8 cellular contexts compared by ENCODE assay signal in genomic region chr2:149799296-149799695, GRCh38.
DNase-seq lines count a peak whose midpoint lies in the region; ATAC-seq and TF ChIP-seq lines count a peak whose summit lies in the region.

No MANE protein-coding gene starts in this region.

- H3K36me3 ChIP-seq in brain microvascular endothelial cell (replicated peaks) (no peaks in the 10 kb centered on the region), lower lobe of right lung (no peaks in the 10 kb centered on the region)

- H3K4me1 ChIP-seq in lower lobe of right lung: no peaks in the 10 kb centered on the region

- no peak overlapping the region for H3K27ac Mint-ChIP-seq in activated T-helper 2 cell treated with anti-CD3 and anti-CD28 coated beads, Interferon-gamma antibody, Interleukin-2, Interleukin-4, amounts not matched to agents 10 μg/mL and 5 μg/mL and 100 μg/mL, durations not matched to agents 14 hours and 24 hours and 36 hours

- no peaks in the 10 kb centered on the region for H3K27me3 Mint-ChIP-seq in activated T-helper 2 cell treated with anti-CD3 and anti-CD28 coated beads, Interferon-gamma antibody, Interleukin-2, Interleukin-4, amounts not matched to agents 10 μg/mL and 5 μg/mL and 100 μg/mL, durations not matched to agents 14 hours and 24 hours and 36 hours (ENCODE audit: low read depth)

- H3K4me3 ChIP-seq in brain microvascular endothelial cell (ENCODE audit: low read depth, low read length) (no peak overlapping the region), lower lobe of right lung (no peak overlapping the region)

- ATAC-seq in lower lobe of right lung (peak in 1 of 2 donors; percentile 46), HG02840 (IDR thresholded peaks at IDR 0.05; ENCODE audit: low FRiP score, unreplicated experiment) (no peak), GM18517 (IDR thresholded peaks at IDR 0.05; ENCODE audit: unreplicated experiment) (no peak)

- in situ Hi-C loops in brain microvascular endothelial cell (cut with HindIII; ENCODE audit: low pct_ligation_motif_present, low sequenced_read_pairs): no loop called here
- in situ Hi-C loops in KBM-7 (cut with MboI; ENCODE audit: low pct_unique_long_range_greater_than_20kb, low sequenced_read_pairs): no loop called here

- intact Hi-C loops in lower lobe of right lung (cut with DNase I): no loop called here
- intact Hi-C loops in activated T-helper 2 cell treated with anti-CD3 and anti-CD28 coated beads, Interferon-gamma antibody, Interleukin-2, Interleukin-4, amounts not matched to agents 10 μg/mL and 5 μg/mL and 100 μg/mL, durations not matched to agents 14 hours and 24 hours and 36 hours (cut with micrococcal nuclease): no loop called here

- TF ChIP-seq CTCF in brain microvascular endothelial cell (IDR thresholded peaks at IDR 0.05; ENCODE audit: low read depth, low read length, missing control alignments) (peak; percentile 25), lower lobe of right lung (IDR thresholded peaks at IDR 0.05) (peak; percentile 22)

- H3K4me3 Mint-ChIP-seq in activated T-helper 2 cell treated with anti-CD3 and anti-CD28 coated beads, Interferon-gamma antibody, Interleukin-2, Interleukin-4, amounts not matched to agents 10 μg/mL and 5 μg/mL and 100 μg/mL, durations not matched to agents 14 hours and 24 hours and 36 hours (ENCODE audit: low read depth): no peak overlapping the region

- H3K9me3 Mint-ChIP-seq in activated T-helper 2 cell treated with anti-CD3 and anti-CD28 coated beads, Interferon-gamma antibody, Interleukin-2, Interleukin-4, amounts not matched to agents 10 μg/mL and 5 μg/mL and 100 μg/mL, durations not matched to agents 14 hours and 24 hours and 36 hours: no peaks in the 10 kb centered on the region

- DNase-seq in D341Med (ENCODE audit: low spot score) (peak; percentile 48), M059J (ENCODE audit: low read depth) (peak; percentile 44), brain microvascular endothelial cell (no peak), lower lobe of right lung (no peak), KBM-7 (no peak)
- DNase-seq in activated T-helper 2 cell treated with anti-CD3 and anti-CD28 coated beads, Interferon-gamma antibody, Interleukin-2, Interleukin-4, amounts not matched to agents 10 μg/mL and 5 μg/mL and 100 μg/mL, durations not matched to agents 14 hours and 24 hours and 36 hours (ENCODE audit: low spot score): no peak

- H3K36me3 Mint-ChIP-seq in activated T-helper 2 cell treated with anti-CD3 and anti-CD28 coated beads, Interferon-gamma antibody, Interleukin-2, Interleukin-4, amounts not matched to agents 10 μg/mL and 5 μg/mL and 100 μg/mL, durations not matched to agents 14 hours and 24 hours and 36 hours (ENCODE audit: low read depth): no peaks in the 10 kb centered on the region

- no peaks in the 10 kb centered on the region for H3K4me1 Mint-ChIP-seq in activated T-helper 2 cell treated with anti-CD3 and anti-CD28 coated beads, Interferon-gamma antibody, Interleukin-2, Interleukin-4, amounts not matched to agents 10 μg/mL and 5 μg/mL and 100 μg/mL, durations not matched to agents 14 hours and 24 hours and 36 hours (ENCODE audit: low read depth)

- H3K27me3 ChIP-seq in brain microvascular endothelial cell (replicated peaks): no peaks in the 10 kb centered on the region
- H3K27me3 ChIP-seq in lower lobe of right lung (ENCODE audit: low read depth): no peaks in the 10 kb centered on the region

- H3K27ac ChIP-seq in brain microvascular endothelial cell (no peak overlapping the region), lower lobe of right lung (no peak overlapping the region)

- H3K9me3 ChIP-seq in lower lobe of right lung: no peaks in the 10 kb centered on the region

Comparison
In these comparisons a context has a peak if more than half of its experiments do, and no peak if none do; other contexts are left out.
1. DNase-seq: peak in D341Med (single experiment) and M059J (single experiment); none in brain microvascular endothelial cell (single experiment), lower lobe of right lung (single experiment), KBM-7 (single experiment) and activated T-helper 2 cell treated with anti-CD3 and anti-CD28 coated beads, Interferon-gamma antibody, Interleukin-2, Interleukin-4, amounts not matched to agents 10 μg/mL and 5 μg/mL and 100 μg/mL, durations not matched to agents 14 hours and 24 hours and 36 hours (single experiment).